Comparison of ENCODE assay signal across 16 cellular contexts in genomic region chr15:39504812-39505211, GRCh38.
DNase-seq lines count a peak whose midpoint lies in the region; ATAC-seq and TF ChIP-seq lines count a peak whose summit lies in the region.
"Had no signal": no experiment of that assay in that cellular context is flagged by ENCODE, and none has a peak within 500 bp of the region (broad histone marks: within the 10 kb centered on the region; RNA-seq: fewer than 3 reads in every experiment).

No MANE protein-coding gene starts in this region.

- H3K9me3 ChIP-seq in uterus (no peaks in the 10 kb centered on the region), gastrocnemius medialis (no peaks in the 10 kb centered on the region)

- intact Hi-C loops in uterus (cut with DNase I; ENCODE audit: low total_unique reads), result loop anchor here (5.0 kb wide), 1 partner anchor 72 kb away; no protein-coding TSS in a partner anchor
- intact Hi-C loops in gastrocnemius medialis (cut with DNase I; ENCODE audit: low total_unique reads), result no loop called here
- intact Hi-C loops in CD14-positive monocyte (cut with micrococcal nuclease), result no loop called here

- in situ Hi-C loops in astrocyte of the cerebellum (cut with HindIII; ENCODE audit: low sequenced_read_pairs) (no loop called here), gastrocnemius medialis (cut with MboI; ENCODE audit: low sequenced_read_pairs in 4 of 4) (no loop called here)

- no peaks in the 10 kb centered on the region for H3K27me3 ChIP-seq in uterus
- H3K27me3 ChIP-seq in gastrocnemius medialis, result no peaks in the 10 kb centered on the region
- H3K27me3 ChIP-seq: neural progenitor cell had no signal

- H3K27me3 Mint-ChIP-seq in CD14-positive monocyte (ENCODE audit: low read depth in 3 of 3), result peaks cover 0 to 4% (median 1%) of the 10 kb centered on the region in 3 donors

- H3K36me3 Mint-ChIP-seq in CD14-positive monocyte, result no peaks in the 10 kb centered on the region
- H3K36me3 Mint-ChIP-seq: neural progenitor cell, type B pancreatic cell had no signal

- H3K4me1 Mint-ChIP-seq in CD14-positive monocyte, result peaks cover 4% of the 10 kb centered on the region
- H3K4me1 Mint-ChIP-seq: neural progenitor cell had no signal

- peaks cover 0 to 2% (median 0%) of the 10 kb centered on the region in 7 donors for H3K9me3 Mint-ChIP-seq in CD14-positive monocyte
- H3K9me3 Mint-ChIP-seq: neural progenitor cell, type B pancreatic cell had no signal

- TF ChIP-seq CTCF in astrocyte of the cerebellum (IDR thresholded peaks at IDR 0.05; ENCODE audit: low read depth, low read length, missing control alignments) (no peak), fibroblast of villous mesenchyme (IDR thresholded peaks at IDR 0.05; ENCODE audit: insufficient read depth, low read depth, low read length) (no peak), uterus (IDR thresholded peaks at IDR 0.05) (no peak), gastrocnemius medialis (IDR thresholded peaks at IDR 0.05 in 4 of 5, conservative IDR thresholded peaks at IDR 0.05 in 1 of 5) (no peak), CD14-positive monocyte (IDR thresholded peaks at IDR 0.05) (no peak)

- ATAC-seq in gastrocnemius medialis, result no peak
- ATAC-seq: sciatic nerve had no signal

- H3K4me3 Mint-ChIP-seq in CD14-positive monocyte, result no peak overlapping the region
- H3K4me3 Mint-ChIP-seq: neural progenitor cell, type B pancreatic cell had no signal

- peak overlapping the region; percentile 58 to 67 for H3K27ac ChIP-seq in uterus
- no peak overlapping the region for H3K27ac ChIP-seq in gastrocnemius medialis
- H3K27ac ChIP-seq: neural progenitor cell, VCaP had no signal

- DNase-seq in HCEC 1CT, result peak; percentile 61
- peak; percentile 28 for DNase-seq in astrocyte of the cerebellum (ENCODE audit: low read depth)
- peak; percentile 93 for DNase-seq in fibroblast of villous mesenchyme (ENCODE audit: low read depth)
- no peak for DNase-seq in uterus
- no peak for DNase-seq in gastrocnemius medialis
- no peak for DNase-seq in globus pallidus (ENCODE audit: low spot score)
- DNase-seq in CD14-positive monocyte (ENCODE audit: low spot score), result no peak
- DNase-seq: activated naive CD4-positive, alpha-beta T cell treated with Interleukin-2 at 50 U/mL for 16 hours; central memory CD4-positive, alpha-beta T cell; GDM1; NCI-H146; stimulated activated CD4-positive, alpha-beta T cell treated with anti-CD3 and anti-CD28 coated beads, Interleukin-4, amount 100 ng/mL, for 4 hours had no signal

- H3K36me3 ChIP-seq in uterus, result no peaks in the 10 kb centered on the region
- no peaks in the 10 kb centered on the region for H3K36me3 ChIP-seq in gastrocnemius medialis
- H3K36me3 ChIP-seq: neural progenitor cell had no signal

- peaks cover 0 to 6% of the 10 kb centered on the region in 2 donors for H3K4me1 ChIP-seq in uterus
- no peaks in the 10 kb centered on the region for H3K4me1 ChIP-seq in gastrocnemius medialis
- H3K4me1 ChIP-seq: neural progenitor cell had no signal

- H3K27ac Mint-ChIP-seq in CD14-positive monocyte, result no peak overlapping the region
- H3K27ac Mint-ChIP-seq: neural progenitor cell, type B pancreatic cell had no signal

- TF ChIP-seq POLR2A in uterus (IDR thresholded peaks at IDR 0.05) (no peak), gastrocnemius medialis (IDR thresholded peaks at IDR 0.05) (no peak)

- H3K4me3 ChIP-seq in astrocyte of the cerebellum (ENCODE audit: low read depth, low read length) (no peak overlapping the region), fibroblast of villous mesenchyme (ENCODE audit: low read depth, low read length) (no peak overlapping the region), uterus (no peak overlapping the region), gastrocnemius medialis (no peak overlapping the region)
- H3K4me3 ChIP-seq: neural progenitor cell had no signal

Comparison
In these comparisons a context has a peak if more than half of its experiments do, and no peak if none do; other contexts are left out.
1. DNase-seq: peak in HCEC 1CT (single experiment), astrocyte of the cerebellum (single experiment) and fibroblast of villous mesenchyme (single experiment); none in uterus (0 of 2), gastrocnemius medialis (0 of 2), globus pallidus (single experiment) and CD14-positive monocyte (single experiment).
2. H3K27ac ChIP-seq: peak in uterus (2 of 2); none in gastrocnemius medialis (0 of 4).